ENCODE assay signal across 34 cellular contexts in genomic region chr14:35244542-35244941, GRCh38.
"Had no signal": no experiment of that assay in that cellular context is flagged by ENCODE, and none has a peak within 500 bp of the region (broad histone marks: within the 10 kb centered on the region; RNA-seq: fewer than 3 reads in every experiment).

No MANE protein-coding gene starts in this region.

- H3K27ac Mint-ChIP-seq: activated B cell treated with CpG ODN at 0.5 μM for 24 hours; activated CD4-positive, alpha-beta memory T cell treated with anti-CD3 and anti-CD28 coated beads for 36 hours; activated CD4-positive, alpha-beta T cell treated with anti-CD3 and anti-CD28 coated beads, Interleukin-2, amount 10 ng/mL, durations not matched to agents 24 days and 14 days; activated CD8-positive, alpha-beta T cell treated with anti-CD3 and anti-CD28 coated beads for 36 hours; activated naive CD4-positive, alpha-beta T cell treated with anti-CD3 and anti-CD28 coated beads, Interleukin-2, amount 10 ng/mL, durations not matched to agents 7 days and 5 days; activated naive CD4-positive, alpha-beta T cell treated with anti-CD3 and anti-CD28 coated beads, Interleukin-2, amount 50 U/mL, for 24 hours; activated naive CD8-positive, alpha-beta T cell; activated naive CD8-positive, alpha-beta T cell treated with anti-CD3 and anti-CD28 coated beads, Interleukin-2, amount 10 ng/mL, durations not matched to agents 7 days and 5 days; activated naive CD8-positive, alpha-beta T cell treated with anti-CD3 and anti-CD28 coated beads, Interleukin-2, amount 50 U/mL, for 24 hours; activated T-cell treated with anti-CD3 and anti-CD28 coated beads, Interleukin-2, amount 50 U/mL, for 72 hours; activated T-helper 1 cell treated with anti-CD3 and anti-CD28 coated beads, Interleukin-12 subunit alpha, Interleukin-12 subunit beta, Interleukin-2, Interleukin-4 antibody, amounts not matched to agents 30 ng/mL and 10 ng/mL and 1 ng/mL, durations not matched to agents 14 hours and 24 hours and 36 hours; activated T-helper 2 cell treated with anti-CD3 and anti-CD28 coated beads, Interferon-gamma antibody, Interleukin-2, Interleukin-4, amounts not matched to agents 10 μg/mL and 5 μg/mL and 100 μg/mL, durations not matched to agents 14 hours and 24 hours and 36 hours; brain; T-helper 1 cell treated with Interleukin-12 subunit alpha and Interleukin-12 subunit beta and Interleukin-4 antibody, amounts not matched to agents 30 μg/mL and 1 μg/mL, for 36 hours; T-helper 2 cell treated with Interferon-gamma antibody and Interleukin-4, amounts not matched to agents 5 μg/mL and 100 μg/mL, for 36 hours had no signal

- H3K4me3 Mint-ChIP-seq: activated B cell treated with CpG ODN at 0.5 μM for 24 hours; activated CD4-positive, alpha-beta memory T cell treated with anti-CD3 and anti-CD28 coated beads for 36 hours; activated CD4-positive, alpha-beta T cell treated with anti-CD3 and anti-CD28 coated beads, Interleukin-2, amount 10 ng/mL, durations not matched to agents 24 days and 14 days; activated CD8-positive, alpha-beta T cell treated with anti-CD3 and anti-CD28 coated beads for 36 hours; activated naive CD4-positive, alpha-beta T cell treated with anti-CD3 and anti-CD28 coated beads, Interleukin-2, amount 10 ng/mL, durations not matched to agents 7 days and 5 days; activated naive CD4-positive, alpha-beta T cell treated with anti-CD3 and anti-CD28 coated beads, Interleukin-2, amount 50 U/mL, for 24 hours; activated naive CD8-positive, alpha-beta T cell; activated naive CD8-positive, alpha-beta T cell treated with anti-CD3 and anti-CD28 coated beads, Interleukin-2, amount 10 ng/mL, durations not matched to agents 7 days and 5 days; activated naive CD8-positive, alpha-beta T cell treated with anti-CD3 and anti-CD28 coated beads, Interleukin-2, amount 50 U/mL, for 24 hours; activated T-cell treated with anti-CD3 and anti-CD28 coated beads, Interleukin-2, amount 50 U/mL, for 4 hours; activated T-cell treated with anti-CD3 and anti-CD28 coated beads, Interleukin-2, amount 50 U/mL, for 72 hours; activated T-helper 1 cell treated with anti-CD3 and anti-CD28 coated beads, Interleukin-12 subunit alpha, Interleukin-12 subunit beta, Interleukin-2, Interleukin-4 antibody, amounts not matched to agents 30 ng/mL and 10 ng/mL and 1 ng/mL, durations not matched to agents 14 hours and 24 hours and 36 hours; brain; central memory CD8-positive, alpha-beta T cell; T-helper 1 cell treated with Interleukin-12 subunit alpha and Interleukin-12 subunit beta and Interleukin-4 antibody, amounts not matched to agents 30 μg/mL and 1 μg/mL, for 36 hours; T-helper 2 cell treated with Interferon-gamma antibody and Interleukin-4, amounts not matched to agents 5 μg/mL and 100 μg/mL, for 36 hours had no signal

- DNase-seq: activated B cell treated with CpG ODN at 0.5 μM for 24 hours; activated CD4-positive, alpha-beta memory T cell treated with anti-CD3 and anti-CD28 coated beads for 36 hours; activated CD4-positive, alpha-beta T cell treated with anti-CD3 and anti-CD28 coated beads for 4 hours; activated CD4-positive, alpha-beta T cell treated with anti-CD3 and anti-CD28 coated beads, Interleukin-2, amount 10 ng/mL, durations not matched to agents 24 days and 14 days; activated CD4-positive, alpha-beta T cell treated with anti-CD3 and anti-CD28 coated beads, Interleukin-2, amount 50 U/mL, for 1 hour; activated CD4-positive, alpha-beta T cell treated with anti-CD3 and anti-CD28 coated beads, Interleukin-2, amount 50 U/mL, for 4 hours; activated CD4-positive, CD25-positive, alpha-beta regulatory T cell treated with anti-CD3 and anti-CD28 coated beads, Interleukin-2, amount 50 U/mL, for 72 hours; activated CD8-positive, alpha-beta memory T cell treated with anti-CD3 and anti-CD28 coated beads, Interleukin-2, amount 50 U/mL, for 4 hours; activated CD8-positive, alpha-beta T cell treated with anti-CD3 and anti-CD28 coated beads for 36 hours; activated effector memory CD4-positive, alpha-beta T cell treated with Interleukin-2 at 50 U/mL for 16 hours; activated gamma-delta T cell; activated naive CD4-positive, alpha-beta T cell treated with anti-CD3 and anti-CD28 coated beads, Interleukin-2, amount 10 ng/mL, durations not matched to agents 7 days and 5 days; activated naive CD4-positive, alpha-beta T cell treated with Interleukin-2 at 50 U/mL for 16 hours; activated naive CD8-positive, alpha-beta T cell treated with anti-CD3 and anti-CD28 coated beads, Interleukin-2, amount 10 ng/mL, durations not matched to agents 7 days and 5 days; activated naive CD8-positive, alpha-beta T cell treated with anti-CD3 and anti-CD28 coated beads, Interleukin-2, amount 50 U/mL, for 24 hours; activated T-cell treated with anti-CD3 and anti-CD28 coated beads for 4 hours; activated T-cell treated with anti-CD3 and anti-CD28 coated beads, Interleukin-2, amount 50 U/mL, for 1 hour; activated T-cell treated with anti-CD3 and anti-CD28 coated beads, Interleukin-2, amount 50 U/mL, for 4 hours; activated T-cell treated with anti-CD3 and anti-CD28 coated beads, Interleukin-2, amount 50 U/mL, for 72 hours; amygdala; anterior cingulate cortex; caudate nucleus; SW 1271; T-helper 1 cell; T-helper 2 cell; T-helper 9 cell had no signal

- H3K36me3 Mint-ChIP-seq: brain had no signal

- H3K4me1 Mint-ChIP-seq: activated B cell treated with CpG ODN at 0.5 μM for 24 hours had no signal

- H3K9me3 Mint-ChIP-seq: activated B cell treated with CpG ODN at 0.5 μM for 24 hours; activated CD4-positive, alpha-beta memory T cell treated with anti-CD3 and anti-CD28 coated beads for 36 hours; activated CD4-positive, alpha-beta T cell treated with anti-CD3 and anti-CD28 coated beads, Interleukin-2, amount 10 ng/mL, durations not matched to agents 24 days and 14 days; activated CD8-positive, alpha-beta T cell treated with anti-CD3 and anti-CD28 coated beads for 36 hours; activated naive CD4-positive, alpha-beta T cell treated with anti-CD3 and anti-CD28 coated beads, Interleukin-2, amount 10 ng/mL, durations not matched to agents 7 days and 5 days; activated naive CD4-positive, alpha-beta T cell treated with anti-CD3 and anti-CD28 coated beads, Interleukin-2, amount 50 U/mL, for 24 hours; activated naive CD8-positive, alpha-beta T cell treated with anti-CD3 and anti-CD28 coated beads, Interleukin-2, amount 10 ng/mL, durations not matched to agents 7 days and 5 days; activated naive CD8-positive, alpha-beta T cell treated with anti-CD3 and anti-CD28 coated beads, Interleukin-2, amount 50 U/mL, for 24 hours; activated T-cell treated with anti-CD3 and anti-CD28 coated beads, Interleukin-2, amount 50 U/mL, for 4 hours; activated T-cell treated with anti-CD3 and anti-CD28 coated beads, Interleukin-2, amount 50 U/mL, for 72 hours; activated T-helper 1 cell treated with anti-CD3 and anti-CD28 coated beads, Interleukin-12 subunit alpha, Interleukin-12 subunit beta, Interleukin-2, Interleukin-4 antibody, amounts not matched to agents 30 ng/mL and 10 ng/mL and 1 ng/mL, durations not matched to agents 14 hours and 24 hours and 36 hours; activated T-helper 2 cell treated with anti-CD3 and anti-CD28 coated beads, Interferon-gamma antibody, Interleukin-2, Interleukin-4, amounts not matched to agents 10 μg/mL and 5 μg/mL and 100 μg/mL, durations not matched to agents 14 hours and 24 hours and 36 hours; central memory CD8-positive, alpha-beta T cell; T-helper 1 cell treated with Interleukin-12 subunit alpha and Interleukin-12 subunit beta and Interleukin-4 antibody, amounts not matched to agents 30 μg/mL and 1 μg/mL, for 36 hours; T-helper 2 cell treated with Interferon-gamma antibody and Interleukin-4, amounts not matched to agents 5 μg/mL and 100 μg/mL, for 36 hours had no signal

- ATAC-seq: activated CD8-positive, alpha-beta T cell treated with anti-CD3 and anti-CD28 coated beads for 36 hours; activated naive CD8-positive, alpha-beta T cell treated with anti-CD3 and anti-CD28 coated beads, Interleukin-2, amount 50 U/mL, for 24 hours; activated T-cell treated with anti-CD3 and anti-CD28 coated beads, Interleukin-2, amount 50 U/mL, for 4 hours; activated T-cell treated with anti-CD3 and anti-CD28 coated beads, Interleukin-2, amount 50 U/mL, for 72 hours had no signal

- H3K27me3 Mint-ChIP-seq: activated B cell treated with CpG ODN at 0.5 μM for 24 hours; activated CD4-positive, alpha-beta memory T cell treated with anti-CD3 and anti-CD28 coated beads for 36 hours; activated CD4-positive, alpha-beta T cell treated with anti-CD3 and anti-CD28 coated beads, Interleukin-2, amount 10 ng/mL, durations not matched to agents 24 days and 14 days; activated CD8-positive, alpha-beta T cell treated with anti-CD3 and anti-CD28 coated beads for 36 hours; activated naive CD4-positive, alpha-beta T cell treated with anti-CD3 and anti-CD28 coated beads, Interleukin-2, amount 10 ng/mL, durations not matched to agents 7 days and 5 days; activated naive CD4-positive, alpha-beta T cell treated with anti-CD3 and anti-CD28 coated beads, Interleukin-2, amount 50 U/mL, for 24 hours; activated naive CD8-positive, alpha-beta T cell; activated naive CD8-positive, alpha-beta T cell treated with anti-CD3 and anti-CD28 coated beads, Interleukin-2, amount 10 ng/mL, durations not matched to agents 7 days and 5 days; activated naive CD8-positive, alpha-beta T cell treated with anti-CD3 and anti-CD28 coated beads, Interleukin-2, amount 50 U/mL, for 24 hours; brain; central memory CD8-positive, alpha-beta T cell had no signal
